17 cellular contexts compared by ENCODE assay signal in genomic region chr4:158816953-158817352, GRCh38. TPM values are rescaled to one million over a fixed set of nuclear protein-coding genes. Genes with fewer than 3 reads are reported as not detected.
DNase-seq lines count a peak whose midpoint lies in the region; ATAC-seq lines count a peak whose summit lies in the region.
"Had no signal": no experiment of that assay in that cellular context is flagged by ENCODE, and none has a peak within 500 bp of the region (broad histone marks: within the 10 kb centered on the region; RNA-seq: fewer than 3 reads in every experiment).

No MANE protein-coding gene starts in this region.

- H3K9ac ChIP-seq in BLaER1 treated with 17β-estradiol and CSF1 and Interleukin-3, amounts not matched to agents 10 nM and 100 nM: peak overlapping the region in 2 of 11 experiments; percentile 80 to 81; a peak in 5 of 22 replicates

- H4K20me1 ChIP-seq in BLaER1 treated with 17β-estradiol and CSF1 and Interleukin-3, amounts not matched to agents 10 nM and 100 nM: peaks cover 0 to 29% (median 0%) of the 10 kb centered on the region in 11 experiments; a peak in 1 of 22 replicates

- peaks cover 0 to 9% (median 0%) of the 10 kb centered on the region in 11 experiments; a peak in 1 of 22 replicates for H3K36me3 ChIP-seq in BLaER1 treated with 17β-estradiol and CSF1 and Interleukin-3, amounts not matched to agents 10 nM and 100 nM
- H3K36me3 ChIP-seq: cardiac muscle cell had no signal

- H3K36me3 Mint-ChIP-seq in activated T-helper 17 cell treated with anti-CD3 and anti-CD28 coated beads, Interleukin-2, amount 50 U/mL, for 72 hours (ENCODE audit: low read depth): no peaks in the 10 kb centered on the region
- no peaks in the 10 kb centered on the region for H3K36me3 Mint-ChIP-seq in activated naive CD4-positive, alpha-beta T cell treated with anti-CD3 and anti-CD28 coated beads, Interleukin-2, amount 10 ng/mL, durations not matched to agents 7 days and 5 days

- H3K4me1 Mint-ChIP-seq in activated T-helper 17 cell treated with anti-CD3 and anti-CD28 coated beads, Interleukin-2, amount 50 U/mL, for 72 hours: peaks cover 57% of the 10 kb centered on the region
- peaks cover 23% of the 10 kb centered on the region for H3K4me1 Mint-ChIP-seq in activated naive CD4-positive, alpha-beta T cell treated with anti-CD3 and anti-CD28 coated beads, Interleukin-2, amount 10 ng/mL, durations not matched to agents 7 days and 5 days

- no peak for DNase-seq in activated naive CD4-positive, alpha-beta T cell treated with anti-CD3 and anti-CD28 coated beads, Interleukin-2, amount 10 ng/mL, durations not matched to agents 7 days and 5 days
- DNase-seq in SK-N-DZ (ENCODE audit: low spot score): no peak
- DNase-seq in stimulated activated CD4-positive, alpha-beta T cell treated with anti-CD3 and anti-CD28 coated beads, Interleukin-4, amount 100 ng/mL, for 24 hours: no peak
- DNase-seq: activated naive CD8-positive, alpha-beta T cell treated with anti-CD3 and anti-CD28 coated beads, Interleukin-2, amount 10 ng/mL, durations not matched to agents 7 days and 5 days; foreskin melanocyte; NCI-H187; NCI-H774; occipital lobe; SHP77; substantia nigra had no signal

- no peaks in the 10 kb centered on the region for H3K27me3 Mint-ChIP-seq in activated T-helper 17 cell treated with anti-CD3 and anti-CD28 coated beads, Interleukin-2, amount 50 U/mL, for 72 hours
- no peaks in the 10 kb centered on the region for H3K27me3 Mint-ChIP-seq in activated naive CD4-positive, alpha-beta T cell treated with anti-CD3 and anti-CD28 coated beads, Interleukin-2, amount 10 ng/mL, durations not matched to agents 7 days and 5 days
- H3K27me3 Mint-ChIP-seq: activated naive CD8-positive, alpha-beta T cell treated with anti-CD3 and anti-CD28 coated beads, Interleukin-2, amount 10 ng/mL, durations not matched to agents 7 days and 5 days had no signal

- peak overlapping the region in 5 of 11 experiments; percentile 64 to 94 (median 87); a peak in 8 of 22 replicates for H3K27ac ChIP-seq in BLaER1 treated with 17β-estradiol and CSF1 and Interleukin-3, amounts not matched to agents 10 nM and 100 nM

- peak overlapping the region; percentile 68 for H3K27ac Mint-ChIP-seq in activated T-helper 17 cell treated with anti-CD3 and anti-CD28 coated beads, Interleukin-2, amount 50 U/mL, for 72 hours
- no peak overlapping the region for H3K27ac Mint-ChIP-seq in activated naive CD4-positive, alpha-beta T cell treated with anti-CD3 and anti-CD28 coated beads, Interleukin-2, amount 10 ng/mL, durations not matched to agents 7 days and 5 days
- H3K27ac Mint-ChIP-seq: activated naive CD8-positive, alpha-beta T cell treated with anti-CD3 and anti-CD28 coated beads, Interleukin-2, amount 10 ng/mL, durations not matched to agents 7 days and 5 days had no signal

- ATAC-seq in GM19035 (IDR thresholded peaks at IDR 0.05; ENCODE audit: unreplicated experiment) (peak; percentile 33), HG03378 (IDR thresholded peaks at IDR 0.05; ENCODE audit: unreplicated experiment) (peak; percentile 35), GM18868 (IDR thresholded peaks at IDR 0.05; ENCODE audit: unreplicated experiment) (no peak)
- no peak for ATAC-seq in activated T-helper 17 cell treated with anti-CD3 and anti-CD28 coated beads, Interleukin-2, amount 50 U/mL, for 72 hours (replicated peaks)

- H3K4me3 ChIP-seq in BLaER1 treated with 17β-estradiol and CSF1 and Interleukin-3, amounts not matched to agents 10 nM and 100 nM: no peak overlapping the region
- H3K4me3 ChIP-seq: cardiac muscle cell, skin epidermis had no signal

- peaks cover 10 to 100% (median 28%) of the 10 kb centered on the region in 10 experiments for H3K4me1 ChIP-seq in BLaER1 treated with 17β-estradiol and CSF1 and Interleukin-3, amounts not matched to agents 10 nM and 100 nM

- CTCF ChIA-PET in activated naive CD4-positive, alpha-beta T cell treated with anti-CD3 and anti-CD28 coated beads, Interleukin-2, amount 10 ng/mL, durations not matched to agents 7 days and 5 days (lab: Charles Lee): no interaction called here

- H3K27me3 ChIP-seq in BLaER1 treated with 17β-estradiol and CSF1 and Interleukin-3, amounts not matched to agents 10 nM and 100 nM: no peaks in the 10 kb centered on the region
- H3K27me3 ChIP-seq: cardiac muscle cell had no signal

- H3K4me2 ChIP-seq in BLaER1 treated with 17β-estradiol and CSF1 and Interleukin-3, amounts not matched to agents 10 nM and 100 nM: peak overlapping the region in 8 of 11 experiments; percentile 0 to 96 (median 51); a peak in 16 of 22 replicates

- H3K9me3 ChIP-seq in BLaER1 treated with 17β-estradiol and CSF1 and Interleukin-3, amounts not matched to agents 10 nM and 100 nM (replicated peaks in 1 of 11): peaks cover 0 to 11% (median 6%) of the 10 kb centered on the region in 11 experiments; a peak in 6 of 22 replicates

- no peaks in the 10 kb centered on the region for H3K9me3 Mint-ChIP-seq in activated T-helper 17 cell treated with anti-CD3 and anti-CD28 coated beads, Interleukin-2, amount 50 U/mL, for 72 hours
- H3K9me3 Mint-ChIP-seq in activated naive CD4-positive, alpha-beta T cell treated with anti-CD3 and anti-CD28 coated beads, Interleukin-2, amount 10 ng/mL, durations not matched to agents 7 days and 5 days: no peaks in the 10 kb centered on the region
- H3K9me3 Mint-ChIP-seq: activated naive CD8-positive, alpha-beta T cell treated with anti-CD3 and anti-CD28 coated beads, Interleukin-2, amount 10 ng/mL, durations not matched to agents 7 days and 5 days had no signal

- peak overlapping the region; percentile 68 for H3K4me3 Mint-ChIP-seq in activated T-helper 17 cell treated with anti-CD3 and anti-CD28 coated beads, Interleukin-2, amount 50 U/mL, for 72 hours
- no peak overlapping the region for H3K4me3 Mint-ChIP-seq in activated naive CD4-positive, alpha-beta T cell treated with anti-CD3 and anti-CD28 coated beads, Interleukin-2, amount 10 ng/mL, durations not matched to agents 7 days and 5 days
- H3K4me3 Mint-ChIP-seq: activated naive CD8-positive, alpha-beta T cell treated with anti-CD3 and anti-CD28 coated beads, Interleukin-2, amount 10 ng/mL, durations not matched to agents 7 days and 5 days had no signal

RNA-seq across cellular contexts. Expression of gene FNIP2, which starts 48.1 kb away (rescaled TPM):
- 10 to 100 TPM; 33.4 to 45.9 TPM for total RNA-seq in activated T-helper 17 cell treated with anti-CD3 and anti-CD28 coated beads, Interleukin-2, amount 50 U/mL, for 72 hours
- polyA plus RNA-seq in SK-N-DZ (2014; cell fraction: cytosol; rRNA removed): 10.5 and 12.3 TPM in 2 replicates
- 7.9 and 8.6 TPM in 2 replicates for polyA plus RNA-seq in SK-N-DZ (2014; cell fraction: nucleus; rRNA removed)

Comparison
In these comparisons a context has a peak if more than half of its experiments do, and no peak if none do; other contexts are left out.
1. ATAC-seq: peak in GM19035 (single experiment) and HG03378 (single experiment); none in activated T-helper 17 cell treated with anti-CD3 and anti-CD28 coated beads, Interleukin-2, amount 50 U/mL, for 72 hours (single experiment) and GM18868 (single experiment).